ENCODE assay signal across 8 cellular contexts in genomic region chr7:94511763-94512162, GRCh38. TPM values are rescaled to one million over a fixed set of nuclear protein-coding genes. Genes with fewer than 3 reads are reported as not detected.
A peak's percentile ranks its signal among the peaks of the same experiment; 100 is the strongest.
DNase-seq lines count a peak whose midpoint lies in the region; ATAC-seq and TF ChIP-seq lines count a peak whose summit lies in the region.

No MANE protein-coding gene starts in this region.

- CTCF ChIA-PET in OCI-LY7 (lab: Charles Lee; ENCODE audit: unreplicated experiment): no interaction called here

- H3K27me3 Mint-ChIP-seq in activated CD4-positive, alpha-beta T cell treated with anti-CD3 and anti-CD28 coated beads, Interleukin-2, amount 10 ng/mL, durations not matched to agents 24 days and 14 days: no peaks in the 10 kb centered on the region
- no peaks in the 10 kb centered on the region for H3K27me3 Mint-ChIP-seq in stimulated activated naive B cell treated with anti-CD40 and anti-IgM and Interleukin-4, amounts not matched to agents 10 μg/mL and 1 μg/mL and 100 μg/mL, for 72 hours

- H3K4me2 ChIP-seq in OCI-LY7 (ENCODE audit: low read length) (peak overlapping the region; percentile 94), smooth muscle cell (peak overlapping the region; percentile 90)

- peaks cover 4% of the 10 kb centered on the region for H3F3A ChIP-seq in smooth muscle cell (ENCODE audit: low read depth)

- H3K4me1 ChIP-seq in OCI-LY7 (ENCODE audit: insufficient read depth, low read length, poor library complexity, severe bottlenecking) (peaks cover 59% of the 10 kb centered on the region), smooth muscle cell (ENCODE audit: low read depth) (peaks cover 45% of the 10 kb centered on the region)

- H3K4me3 ChIP-seq in OCI-LY7 (ENCODE audit: low read depth, low read length, poor library complexity, severe bottlenecking) (peak overlapping the region; percentile 92), epithelial cell of esophagus (ENCODE audit: low read length) (no peak overlapping the region), smooth muscle cell (peak overlapping the region; percentile 82)

- H3K4me3 Mint-ChIP-seq in activated CD4-positive, alpha-beta T cell treated with anti-CD3 and anti-CD28 coated beads, Interleukin-2, amount 10 ng/mL, durations not matched to agents 24 days and 14 days: peak overlapping the region; percentile 28
- no peak overlapping the region for H3K4me3 Mint-ChIP-seq in stimulated activated naive B cell treated with anti-CD40 and anti-IgM and Interleukin-4, amounts not matched to agents 10 μg/mL and 1 μg/mL and 100 μg/mL, for 72 hours

- H3K4me1 Mint-ChIP-seq in activated CD4-positive, alpha-beta T cell treated with anti-CD3 and anti-CD28 coated beads, Interleukin-2, amount 10 ng/mL, durations not matched to agents 24 days and 14 days: peaks cover 41% of the 10 kb centered on the region
- peaks cover 30 to 39% of the 10 kb centered on the region in 2 donors for H3K4me1 Mint-ChIP-seq in stimulated activated naive B cell treated with anti-CD40 and anti-IgM and Interleukin-4, amounts not matched to agents 10 μg/mL and 1 μg/mL and 100 μg/mL, for 72 hours

- H3K27ac Mint-ChIP-seq in activated CD4-positive, alpha-beta T cell treated with anti-CD3 and anti-CD28 coated beads, Interleukin-2, amount 10 ng/mL, durations not matched to agents 24 days and 14 days: no peak overlapping the region
- H3K27ac Mint-ChIP-seq in stimulated activated naive B cell treated with anti-CD40 and anti-IgM and Interleukin-4, amounts not matched to agents 10 μg/mL and 1 μg/mL and 100 μg/mL, for 72 hours: no peak overlapping the region

- intact Hi-C loops in activated CD4-positive, alpha-beta T cell treated with anti-CD3 and anti-CD28 coated beads, Interleukin-2, amount 10 ng/mL, durations not matched to agents 24 days and 14 days (cut with micrococcal nuclease): loop anchor here (5.0 to 10.0 kb wide), 4 partner anchors 41 to 507 kb away; partner anchors contain the start of genes BET1 and COL1A2
- intact Hi-C loops in OCI-LY7 (cut with micrococcal nuclease; ENCODE audit: unreplicated experiment): loop anchor here (5.0 to 10.0 kb wide), 2 partner anchors 41 to 457 kb away; no protein-coding TSS in a partner anchor
- intact Hi-C loops in cardiac septum (cut with DNase I): loop anchor here (5.0 kb wide), 1 partner anchor 146 kb away; the partner anchor contains the start of gene SGCE

- BruUV-seq in OCI-LY7 (replicated peaks; lab: Mats Ljungman, UMichigan): TSS peak; percentile 39

- no peaks in the 10 kb centered on the region for H3K27me3 ChIP-seq in smooth muscle cell (ENCODE audit: low read depth)

- H3K9me3 Mint-ChIP-seq in activated CD4-positive, alpha-beta T cell treated with anti-CD3 and anti-CD28 coated beads, Interleukin-2, amount 10 ng/mL, durations not matched to agents 24 days and 14 days: peaks cover 3% of the 10 kb centered on the region
- no peaks in the 10 kb centered on the region for H3K9me3 Mint-ChIP-seq in stimulated activated naive B cell treated with anti-CD40 and anti-IgM and Interleukin-4, amounts not matched to agents 10 μg/mL and 1 μg/mL and 100 μg/mL, for 72 hours

- POLR2A ChIA-PET in OCI-LY7 (lab: Charles Lee): interaction anchor here (1.2 to 1.6 kb wide), 4 partner anchors 11 to 145 kb away, joined by 5 to 7 read pairs (median 6); partner anchors contain the start of gene SGCE

- no peak for ATAC-seq in stimulated activated naive B cell treated with anti-CD40 and anti-IgM and Interleukin-4, amounts not matched to agents 10 μg/mL and 1 μg/mL and 100 μg/mL, for 72 hours (replicated peaks)

- TF ChIP-seq CTCF in OCI-LY7 (conservative IDR thresholded peaks at IDR 0.05; ENCODE audit: low read length) (no peak), epithelial cell of esophagus (IDR thresholded peaks at IDR 0.05; ENCODE audit: insufficient read depth, low read depth, low read length, missing control alignments) (no peak), smooth muscle cell (IDR thresholded peaks at IDR 0.05; ENCODE audit: borderline replicate concordance, insufficient read depth, poor library complexity, severe bottlenecking) (no peak)

- DNase-seq in activated CD4-positive, alpha-beta T cell treated with anti-CD3 and anti-CD28 coated beads, Interleukin-2, amount 10 ng/mL, durations not matched to agents 24 days and 14 days: no peak
- DNase-seq in activated CD4-positive, alpha-beta T cell treated with anti-CD3 and anti-CD28 coated beads for 48 hours: no peak
- DNase-seq in OCI-LY7 (ENCODE audit: low spot score) (no peak), epithelial cell of esophagus (ENCODE audit: low read depth) (peak; percentile 81), smooth muscle cell (lab: John Stamatoyannopoulos, UW; ENCODE audit: unreplicated experiment) (no peak), cardiac septum (ENCODE audit: low spot score) (no peak), NCI-H510A treated with DMSO at 0.1 percent for 48 hours (lab: John Stamatoyannopoulos, UW) (no peak)
- DNase-seq in stimulated activated naive B cell treated with anti-CD40 and anti-IgM and Interleukin-4, amounts not matched to agents 10 μg/mL and 1 μg/mL and 100 μg/mL, for 72 hours: no peak

- peaks cover 3% of the 10 kb centered on the region for H3K36me3 Mint-ChIP-seq in activated CD4-positive, alpha-beta T cell treated with anti-CD3 and anti-CD28 coated beads, Interleukin-2, amount 10 ng/mL, durations not matched to agents 24 days and 14 days (ENCODE audit: low read depth)
- peaks cover 0 to 3% of the 10 kb centered on the region in 2 donors for H3K36me3 Mint-ChIP-seq in stimulated activated naive B cell treated with anti-CD40 and anti-IgM and Interleukin-4, amounts not matched to agents 10 μg/mL and 1 μg/mL and 100 μg/mL, for 72 hours

- H3K9me2 ChIP-seq in OCI-LY7 (ENCODE audit: insufficient read depth, low read length): no peaks in the 10 kb centered on the region

- peaks cover 8% of the 10 kb centered on the region; the same call in 1 of the 2 replicates for H4K20me1 ChIP-seq in OCI-LY7 (ENCODE audit: insufficient read depth, low read length)
- peaks cover 4% of the 10 kb centered on the region for H4K20me1 ChIP-seq in smooth muscle cell (ENCODE audit: low read depth)

- H3K27ac ChIP-seq in OCI-LY7 (ENCODE audit: low read depth, low read length, poor library complexity, severe bottlenecking) (no peak overlapping the region), smooth muscle cell (ENCODE audit: low read depth) (no peak overlapping the region)

- no peaks in the 10 kb centered on the region for H3K9me3 ChIP-seq in OCI-LY7 (ENCODE audit: low read length)
- no peaks in the 10 kb centered on the region for H3K9me3 ChIP-seq in smooth muscle cell (replicated peaks; ENCODE audit: low read depth)

- H3K36me3 ChIP-seq in OCI-LY7 (ENCODE audit: insufficient read depth, low read length): no peaks in the 10 kb centered on the region; the same call in 1 of the 2 replicates
- no peaks in the 10 kb centered on the region for H3K36me3 ChIP-seq in smooth muscle cell (ENCODE audit: low read depth)

- no peak overlapping the region for H3K9ac ChIP-seq in smooth muscle cell (ENCODE audit: low read depth)

- H2AFZ ChIP-seq in OCI-LY7 (ENCODE audit: low read length) (no peak overlapping the region), smooth muscle cell (ENCODE audit: low read depth) (no peak overlapping the region)

- H3K79me2 ChIP-seq in OCI-LY7 (ENCODE audit: insufficient read depth, low read depth, low read length): peaks cover 65% of the 10 kb centered on the region
- peaks cover 58% of the 10 kb centered on the region for H3K79me2 ChIP-seq in smooth muscle cell (ENCODE audit: low read depth)

RNA-seq across cellular contexts. Expression of gene CASD1, which starts 2.2 kb away (rescaled TPM):
- total RNA-seq in activated CD4-positive, alpha-beta T cell treated with anti-CD3 and anti-CD28 coated beads, Interleukin-2, amount 10 ng/mL, durations not matched to agents 24 days and 14 days: 12.5 and 13.4 TPM in 2 replicates
- total RNA-seq in OCI-LY7 (2014; rRNA removed; shearing (Covaris generic)): 11.7 and 19.6 TPM in 2 replicates
- total RNA-seq in OCI-LY7 (2022) (22.6 and 24.7 TPM in 2 replicates), smooth muscle cell (29.9 and 33.6 TPM in 2 replicates), cardiac septum (20.7 TPM)
- polyA plus RNA-seq in smooth muscle cell: 8.0 and 9.8 TPM in 2 replicates
